33 cellular contexts compared by ENCODE assay signal in genomic region chr5:35094966-35095365, GRCh38. TPM values are rescaled to one million over a fixed set of nuclear protein-coding genes. Genes with fewer than 3 reads are reported as not detected.
"Had no signal": no experiment of that assay in that cellular context is flagged by ENCODE, and none has a peak within 500 bp of the region (broad histone marks: within the 10 kb centered on the region; RNA-seq: fewer than 3 reads in every experiment).

No MANE protein-coding gene starts in this region.

- ATAC-seq: heart left ventricle; left lung; lower lobe of right lung; naive thymus-derived CD4-positive, alpha-beta T cell; natural killer cell treated with Interleukin-12 subunit alpha and Interleukin-12 subunit beta and Interleukin-15 and Interleukin-18, amount 100 ng/mL, for 72 hours; stimulated activated effector memory CD8-positive, alpha-beta T cell treated with anti-CD3 and anti-CD28 coated beads, Interleukin-12 subunit alpha, Interleukin-12 subunit beta, amount 100 ng/mL, for 72 hours; stimulated activated naive CD8-positive, alpha-beta T cell treated with anti-CD3 and anti-CD28 coated beads, Interleukin-15, amount 100 ng/mL, for 72 hours had no signal

- H3K9me3 Mint-ChIP-seq: mesothelial cell of epicardium; naive thymus-derived CD4-positive, alpha-beta T cell; natural killer cell treated with Interleukin-12 subunit alpha and Interleukin-12 subunit beta and Interleukin-15 and Interleukin-18, amount 100 ng/mL, for 72 hours; stimulated activated effector memory CD8-positive, alpha-beta T cell treated with anti-CD3 and anti-CD28 coated beads, Interleukin-12 subunit alpha, Interleukin-12 subunit beta, amount 100 ng/mL, for 72 hours; stimulated activated naive CD8-positive, alpha-beta T cell treated with anti-CD3 and anti-CD28 coated beads, Interleukin-15, amount 100 ng/mL, for 72 hours; type B pancreatic cell had no signal

- FAIRE-seq: keratinocyte had no signal

- H3K27me3 ChIP-seq: heart left ventricle, left lung, ovary, tibial nerve, vagina had no signal

- H3K27ac Mint-ChIP-seq: mesothelial cell of epicardium; naive thymus-derived CD4-positive, alpha-beta T cell; natural killer cell treated with Interleukin-12 subunit alpha and Interleukin-12 subunit beta and Interleukin-15 and Interleukin-18, amount 100 ng/mL, for 72 hours; stimulated activated effector memory CD8-positive, alpha-beta T cell treated with anti-CD3 and anti-CD28 coated beads, Interleukin-12 subunit alpha, Interleukin-12 subunit beta, amount 100 ng/mL, for 72 hours; type B pancreatic cell had no signal

- H3K36me3 ChIP-seq: heart left ventricle, left lung, lower lobe of right lung, ovary, prostate gland, spleen, tibial nerve, vagina had no signal

- H3K4me1 ChIP-seq: heart left ventricle, left lung, lower lobe of right lung, prostate gland had no signal

- H3K27me3 Mint-ChIP-seq: natural killer cell treated with Interleukin-12 subunit alpha and Interleukin-12 subunit beta and Interleukin-15 and Interleukin-18, amount 100 ng/mL, for 72 hours; stimulated activated naive CD8-positive, alpha-beta T cell treated with anti-CD3 and anti-CD28 coated beads, Interleukin-15, amount 100 ng/mL, for 72 hours; type B pancreatic cell had no signal

- H3K36me3 Mint-ChIP-seq: mesothelial cell of epicardium; naive thymus-derived CD4-positive, alpha-beta T cell; natural killer cell treated with Interleukin-12 subunit alpha and Interleukin-12 subunit beta and Interleukin-15 and Interleukin-18, amount 100 ng/mL, for 72 hours; stimulated activated effector memory CD8-positive, alpha-beta T cell treated with anti-CD3 and anti-CD28 coated beads, Interleukin-12 subunit alpha, Interleukin-12 subunit beta, amount 100 ng/mL, for 72 hours; type B pancreatic cell had no signal

- H3K4me3 Mint-ChIP-seq: mesothelial cell of epicardium; naive thymus-derived CD4-positive, alpha-beta T cell; natural killer cell treated with Interleukin-12 subunit alpha and Interleukin-12 subunit beta and Interleukin-15 and Interleukin-18, amount 100 ng/mL, for 72 hours; stimulated activated effector memory CD8-positive, alpha-beta T cell treated with anti-CD3 and anti-CD28 coated beads, Interleukin-12 subunit alpha, Interleukin-12 subunit beta, amount 100 ng/mL, for 72 hours; stimulated activated naive CD8-positive, alpha-beta T cell treated with anti-CD3 and anti-CD28 coated beads, Interleukin-15, amount 100 ng/mL, for 72 hours; type B pancreatic cell had no signal

- H3K9me3 ChIP-seq: heart left ventricle, left lung, lower lobe of right lung, ovary, prostate gland, spleen, tibial nerve, vagina had no signal

- H3K4me3 ChIP-seq: heart left ventricle, left lung, lower lobe of right lung, ovary, prostate gland, spleen, tibial nerve, vagina had no signal

- H3K4me1 Mint-ChIP-seq: mesothelial cell of epicardium; stimulated activated effector memory CD8-positive, alpha-beta T cell treated with anti-CD3 and anti-CD28 coated beads, Interleukin-12 subunit alpha, Interleukin-12 subunit beta, amount 100 ng/mL, for 72 hours had no signal

- H3K27ac ChIP-seq: heart left ventricle, left lung, lower lobe of right lung, ovary, prostate gland, spleen, tibial nerve, vagina had no signal

- DNase-seq: glutamatergic neuron; heart left ventricle; kidney glomerular epithelial cell; left colon; left lung; lower lobe of right lung; mammary epithelial cell; mesendoderm; naive thymus-derived CD4-positive, alpha-beta T cell; ovary; posterior cingulate gyrus; retina; right cardiac atrium; spleen; stimulated activated CD4-positive, alpha-beta T cell treated with anti-CD3 and anti-CD28 coated beads, Interleukin-4, amount 100 ng/mL, for 24 hours; stimulated activated naive CD4-positive, alpha-beta T cell; stimulated activated naive CD8-positive, alpha-beta T cell treated with anti-CD3 and anti-CD28 coated beads, Interleukin-15, amount 100 ng/mL, for 72 hours; substantia nigra had no signal

RNA-seq across cellular contexts. Expression of gene AGXT2, which starts 47.2 kb away (rescaled TPM):
- total RNA-seq: heart left ventricle; left colon; left lung; lower lobe of right lung; mammary epithelial cell; mesothelial cell of epicardium; mononuclear cell; myocyte; naive thymus-derived CD4-positive, alpha-beta T cell; natural killer cell treated with Interleukin-12 subunit alpha and Interleukin-12 subunit beta and Interleukin-15 and Interleukin-18, amount 100 ng/mL, for 72 hours; omental fat pad; prostate gland; right cardiac atrium; skeletal muscle tissue; spleen; temporal lobe; tibial nerve; ureter; vagina had no signal
- polyA plus RNA-seq: heart left ventricle; keratinocyte; mammary epithelial cell; naive thymus-derived CD4-positive, alpha-beta T cell; neural cell; right cardiac atrium; spleen had no signal
